Comparison of ENCODE assay signal across 10 cellular contexts in genomic region chr5:163269624-163270023, GRCh38.
DNase-seq lines count a peak whose midpoint lies in the region; ATAC-seq, FAIRE-seq and TF ChIP-seq lines count a peak whose summit lies in the region.
"Had no signal": no experiment of that assay in that cellular context is flagged by ENCODE, and none has a peak within 500 bp of the region (broad histone marks: within the 10 kb centered on the region; RNA-seq: fewer than 3 reads in every experiment).

No MANE protein-coding gene starts in this region.

- H3K4me1 Mint-ChIP-seq in CD4-positive, alpha-beta memory T cell: no peaks in the 10 kb centered on the region
- H3K4me1 Mint-ChIP-seq: CD14-positive monocyte had no signal

- no peaks in the 10 kb centered on the region for H3K9me3 ChIP-seq in CD4-positive, alpha-beta memory T cell (ENCODE audit: control insufficient read depth in 1 of 2, low read length in 2 of 2)

- TF ChIP-seq CTCF in D721Med (IDR thresholded peaks at IDR 0.05; ENCODE audit: insufficient read depth, missing control alignments): peak; percentile 62

- DNase-seq in D721Med (ENCODE audit: insufficient read length, low spot score) (no peak), HT-29 (ENCODE audit: low spot score) (peak; percentile 21), SK-MEL-5 (ENCODE audit: low read depth, low spot score) (peak; percentile 40), left kidney (ENCODE audit: low read depth, low spot score) (peak; percentile 74), CD1c-positive myeloid dendritic cell (ENCODE audit: extremely low spot score) (no peak)
- DNase-seq in activated CD4-positive, CD25-positive, alpha-beta regulatory T cell treated with anti-CD3 and anti-CD28 coated beads, Interleukin-2, amount 50 U/mL, for 72 hours: no peak
- DNase-seq in CD4-positive, alpha-beta memory T cell: no peak
- DNase-seq: NCI-H187 had no signal

- H3K27ac ChIP-seq in CD4-positive, alpha-beta memory T cell (ENCODE audit: low read depth, low read length): no peak overlapping the region

- H3K36me3 Mint-ChIP-seq in CD4-positive, alpha-beta memory T cell: no peaks in the 10 kb centered on the region
- H3K36me3 Mint-ChIP-seq: CD14-positive monocyte had no signal

- H3K4me1 ChIP-seq in CD4-positive, alpha-beta memory T cell (ENCODE audit: insufficient read depth, low read length): no peaks in the 10 kb centered on the region

- no peak for FAIRE-seq in D721Med (lab: Jason Lieb, UNC)

- no peaks in the 10 kb centered on the region for H3K27me3 Mint-ChIP-seq in CD4-positive, alpha-beta memory T cell

- intact Hi-C loops in CD4-positive, alpha-beta memory T cell (cut with micrococcal nuclease): no loop called here

- H3K27ac Mint-ChIP-seq in CD4-positive, alpha-beta memory T cell: no peak overlapping the region
- H3K27ac Mint-ChIP-seq: CD14-positive monocyte had no signal

- POLR2A ChIA-PET in CD4-positive, alpha-beta memory T cell (lab: Charles Lee; ENCODE audit: partially characterized antibody): no interaction called here

- H3K36me3 ChIP-seq in CD4-positive, alpha-beta memory T cell (ENCODE audit: insufficient read depth, low read length): no peaks in the 10 kb centered on the region

- H3K4me3 ChIP-seq in CD4-positive, alpha-beta memory T cell (ENCODE audit: low read length in 2 of 2): no peak overlapping the region

- CTCF ChIA-PET in CD4-positive, alpha-beta memory T cell (lab: Charles Lee; ENCODE audit: partially characterized antibody): no interaction called here

- peaks cover 0 to 5% (median under 1%) of the 10 kb centered on the region in 8 donors for H3K9me3 Mint-ChIP-seq in CD4-positive, alpha-beta memory T cell

- in situ Hi-C loops in SK-MEL-5 (cut with HindIII; ENCODE audit: low pct_unique_long_range_greater_than_20kb, low sequenced_read_pairs): no loop called here

- H3K4me3 Mint-ChIP-seq in CD4-positive, alpha-beta memory T cell: no peak overlapping the region
- H3K4me3 Mint-ChIP-seq: CD14-positive monocyte had no signal

- ATAC-seq in HG03159 (IDR thresholded peaks at IDR 0.05; ENCODE audit: unreplicated experiment): no peak

- no peaks in the 10 kb centered on the region for H3K27me3 ChIP-seq in CD4-positive, alpha-beta memory T cell (ENCODE audit: insufficient read depth, low read length)

Comparison
In these comparisons a context has a peak if more than half of its experiments do, and no peak if none do; other contexts are left out.
1. DNase-seq: peak in HT-29 (single experiment), SK-MEL-5 (single experiment) and left kidney (single experiment); none in D721Med (single experiment), activated CD4-positive, CD25-positive, alpha-beta regulatory T cell treated with anti-CD3 and anti-CD28 coated beads, Interleukin-2, amount 50 U/mL, for 72 hours (single experiment), CD1c-positive myeloid dendritic cell (single experiment) and CD4-positive, alpha-beta memory T cell (0 of 5).